1 cellular context compared by ENCODE assay signal in the genomic region with DNA sequence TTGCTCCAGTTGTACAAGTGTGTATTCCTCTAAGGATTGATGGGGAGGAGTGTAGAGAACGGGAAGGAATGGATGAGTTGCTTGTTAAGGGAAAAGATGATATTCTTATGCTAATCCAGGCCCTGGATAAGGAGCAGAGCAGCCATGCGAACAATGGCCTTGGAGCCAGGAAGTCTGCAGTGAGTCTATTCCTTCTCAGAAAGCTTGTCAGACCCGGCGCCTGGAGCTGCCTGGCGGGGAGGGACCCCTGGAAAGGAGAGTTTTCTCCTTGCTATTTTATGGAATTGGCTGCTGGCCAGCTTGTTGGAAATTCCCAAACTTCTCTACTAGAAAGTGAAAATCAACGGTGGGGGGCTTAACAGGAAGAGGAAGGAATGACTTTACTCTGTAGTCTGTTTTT.
A peak's percentile ranks its signal among the peaks of the same experiment; 100 is the strongest.
TF ChIP-seq lines count a peak whose summit lies in the region.

No MANE protein-coding gene starts in this region.

TF ChIP-seq in GM23338, 12 proteins besides CTCF, POLR2A, EP300 and RAD21 (continued from another document):
- TF ChIP-seq, protein P1, sequence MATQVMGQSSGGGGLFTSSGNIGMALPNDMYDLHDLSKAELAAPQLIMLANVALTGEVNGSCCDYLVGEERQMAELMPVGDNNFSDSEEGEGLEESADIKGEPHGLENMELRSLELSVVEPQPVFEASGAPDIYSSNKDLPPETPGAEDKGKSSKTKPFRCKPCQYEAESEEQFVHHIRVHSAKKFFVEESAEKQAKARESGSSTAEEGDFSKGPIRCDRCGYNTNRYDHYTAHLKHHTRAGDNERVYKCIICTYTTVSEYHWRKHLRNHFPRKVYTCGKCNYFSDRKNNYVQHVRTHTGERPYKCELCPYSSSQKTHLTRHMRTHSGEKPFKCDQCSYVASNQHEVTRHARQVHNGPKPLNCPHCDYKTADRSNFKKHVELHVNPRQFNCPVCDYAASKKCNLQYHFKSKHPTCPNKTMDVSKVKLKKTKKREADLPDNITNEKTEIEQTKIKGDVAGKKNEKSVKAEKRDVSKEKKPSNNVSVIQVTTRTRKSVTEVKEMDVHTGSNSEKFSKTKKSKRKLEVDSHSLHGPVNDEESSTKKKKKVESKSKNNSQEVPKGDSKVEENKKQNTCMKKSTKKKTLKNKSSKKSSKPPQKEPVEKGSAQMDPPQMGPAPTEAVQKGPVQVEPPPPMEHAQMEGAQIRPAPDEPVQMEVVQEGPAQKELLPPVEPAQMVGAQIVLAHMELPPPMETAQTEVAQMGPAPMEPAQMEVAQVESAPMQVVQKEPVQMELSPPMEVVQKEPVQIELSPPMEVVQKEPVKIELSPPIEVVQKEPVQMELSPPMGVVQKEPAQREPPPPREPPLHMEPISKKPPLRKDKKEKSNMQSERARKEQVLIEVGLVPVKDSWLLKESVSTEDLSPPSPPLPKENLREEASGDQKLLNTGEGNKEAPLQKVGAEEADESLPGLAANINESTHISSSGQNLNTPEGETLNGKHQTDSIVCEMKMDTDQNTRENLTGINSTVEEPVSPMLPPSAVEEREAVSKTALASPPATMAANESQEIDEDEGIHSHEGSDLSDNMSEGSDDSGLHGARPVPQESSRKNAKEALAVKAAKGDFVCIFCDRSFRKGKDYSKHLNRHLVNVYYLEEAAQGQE (IDR thresholded peaks at IDR 0.05; ENCODE audit: unreplicated experiment): no peak
- TF ChIP-seq NANOG (IDR thresholded peaks at IDR 0.05; ENCODE audit: borderline replicate concordance): 0 out of 2 replicates have a peak, but pooled peaks have one; percentile 36
- TF ChIP-seq, protein P2, sequence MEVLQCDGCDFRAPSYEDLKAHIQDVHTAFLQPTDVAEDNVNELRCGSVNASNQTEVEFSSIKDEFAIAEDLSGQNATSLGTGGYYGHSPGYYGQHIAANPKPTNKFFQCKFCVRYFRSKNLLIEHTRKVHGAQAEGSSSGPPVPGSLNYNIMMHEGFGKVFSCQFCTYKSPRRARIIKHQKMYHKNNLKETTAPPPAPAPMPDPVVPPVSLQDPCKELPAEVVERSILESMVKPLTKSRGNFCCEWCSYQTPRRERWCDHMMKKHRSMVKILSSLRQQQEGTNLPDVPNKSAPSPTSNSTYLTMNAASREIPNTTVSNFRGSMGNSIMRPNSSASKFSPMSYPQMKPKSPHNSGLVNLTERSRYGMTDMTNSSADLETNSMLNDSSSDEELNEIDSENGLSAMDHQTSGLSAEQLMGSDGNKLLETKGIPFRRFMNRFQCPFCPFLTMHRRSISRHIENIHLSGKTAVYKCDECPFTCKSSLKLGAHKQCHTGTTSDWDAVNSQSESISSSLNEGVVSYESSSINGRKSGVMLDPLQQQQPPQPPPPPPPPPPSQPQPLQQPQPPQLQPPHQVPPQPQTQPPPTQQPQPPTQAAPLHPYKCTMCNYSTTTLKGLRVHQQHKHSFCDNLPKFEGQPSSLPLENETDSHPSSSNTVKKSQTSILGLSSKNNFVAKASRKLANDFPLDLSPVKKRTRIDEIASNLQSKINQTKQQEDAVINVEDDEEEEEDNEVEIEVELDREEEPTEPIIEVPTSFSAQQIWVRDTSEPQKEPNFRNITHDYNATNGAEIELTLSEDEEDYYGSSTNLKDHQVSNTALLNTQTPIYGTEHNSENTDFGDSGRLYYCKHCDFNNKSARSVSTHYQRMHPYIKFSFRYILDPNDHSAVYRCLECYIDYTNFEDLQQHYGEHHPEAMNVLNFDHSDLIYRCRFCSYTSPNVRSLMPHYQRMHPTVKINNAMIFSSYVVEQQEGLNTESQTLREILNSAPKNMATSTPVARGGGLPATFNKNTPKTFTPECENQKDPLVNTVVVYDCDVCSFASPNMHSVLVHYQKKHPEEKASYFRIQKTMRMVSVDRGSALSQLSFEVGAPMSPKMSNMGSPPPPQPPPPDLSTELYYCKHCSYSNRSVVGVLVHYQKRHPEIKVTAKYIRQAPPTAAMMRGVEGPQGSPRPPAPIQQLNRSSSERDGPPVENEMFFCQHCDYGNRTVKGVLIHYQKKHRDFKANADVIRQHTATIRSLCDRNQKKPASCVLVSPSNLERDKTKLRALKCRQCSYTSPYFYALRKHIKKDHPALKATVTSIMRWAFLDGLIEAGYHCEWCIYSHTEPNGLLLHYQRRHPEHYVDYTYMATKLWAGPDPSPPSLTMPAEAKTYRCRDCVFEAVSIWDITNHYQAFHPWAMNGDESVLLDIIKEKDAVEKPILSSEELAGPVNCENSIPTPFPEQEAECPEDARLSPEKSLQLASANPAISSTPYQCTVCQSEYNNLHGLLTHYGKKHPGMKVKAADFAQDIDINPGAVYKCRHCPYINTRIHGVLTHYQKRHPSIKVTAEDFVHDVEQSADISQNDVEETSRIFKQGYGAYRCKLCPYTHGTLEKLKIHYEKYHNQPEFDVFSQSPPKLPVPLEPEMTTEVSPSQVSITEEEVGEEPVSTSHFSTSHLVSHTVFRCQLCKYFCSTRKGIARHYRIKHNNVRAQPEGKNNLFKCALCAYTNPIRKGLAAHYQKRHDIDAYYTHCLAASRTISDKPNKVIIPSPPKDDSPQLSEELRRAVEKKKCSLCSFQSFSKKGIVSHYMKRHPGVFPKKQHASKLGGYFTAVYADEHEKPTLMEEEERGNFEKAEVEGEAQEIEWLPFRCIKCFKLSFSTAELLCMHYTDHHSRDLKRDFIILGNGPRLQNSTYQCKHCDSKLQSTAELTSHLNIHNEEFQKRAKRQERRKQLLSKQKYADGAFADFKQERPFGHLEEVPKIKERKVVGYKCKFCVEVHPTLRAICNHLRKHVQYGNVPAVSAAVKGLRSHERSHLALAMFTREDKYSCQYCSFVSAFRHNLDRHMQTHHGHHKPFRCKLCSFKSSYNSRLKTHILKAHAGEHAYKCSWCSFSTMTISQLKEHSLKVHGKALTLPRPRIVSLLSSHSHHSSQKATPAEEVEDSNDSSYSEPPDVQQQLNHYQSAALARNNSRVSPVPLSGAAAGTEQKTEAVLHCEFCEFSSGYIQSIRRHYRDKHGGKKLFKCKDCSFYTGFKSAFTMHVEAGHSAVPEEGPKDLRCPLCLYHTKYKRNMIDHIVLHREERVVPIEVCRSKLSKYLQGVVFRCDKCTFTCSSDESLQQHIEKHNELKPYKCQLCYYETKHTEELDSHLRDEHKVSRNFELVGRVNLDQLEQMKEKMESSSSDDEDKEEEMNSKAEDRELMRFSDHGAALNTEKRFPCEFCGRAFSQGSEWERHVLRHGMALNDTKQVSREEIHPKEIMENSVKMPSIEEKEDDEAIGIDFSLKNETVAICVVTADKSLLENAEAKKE (CRISPR knock-in tag; IDR thresholded peaks at IDR 0.05): peak; percentile 79; the same call in 1 of the 2 replicates
